Comparison of ENCODE assay signal across 1 cellular context in the genomic region with DNA sequence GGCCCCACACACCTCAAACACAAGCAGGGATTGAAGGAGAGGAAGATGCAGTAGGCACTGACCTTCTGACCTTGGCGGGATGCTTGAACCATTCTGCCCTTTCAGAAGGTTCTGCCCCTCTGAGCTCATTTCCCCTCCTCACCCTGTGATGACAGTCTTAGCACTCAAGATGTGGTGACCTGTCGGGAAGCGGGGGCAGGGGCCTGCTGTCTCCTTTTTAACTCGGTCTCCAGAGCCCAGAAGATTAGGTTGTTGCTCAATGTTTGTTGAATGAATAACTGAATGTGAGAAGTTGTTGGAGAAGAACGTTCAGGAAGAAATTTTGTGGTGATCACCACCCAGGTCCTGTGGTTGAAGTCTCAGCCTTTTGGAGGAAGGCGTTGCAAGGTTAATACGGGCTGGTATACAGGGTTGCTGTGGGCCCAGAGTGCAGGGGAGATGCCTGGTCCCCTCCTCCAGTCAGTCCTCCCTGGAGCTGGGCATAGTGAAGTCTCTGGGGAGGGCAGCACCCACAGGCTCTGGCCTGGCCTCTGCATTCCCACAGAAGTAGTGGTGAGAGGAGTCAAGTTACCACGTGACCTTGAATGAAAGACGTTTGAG.
TF ChIP-seq lines count a peak whose summit lies in the region.

No MANE protein-coding gene starts in this region.

TF ChIP-seq in IMR-90, 13 proteins besides CTCF, POLR2A, EP300 and RAD21:
- no peak for TF ChIP-seq MAZ (IDR thresholded peaks at IDR 0.05; ENCODE audit: borderline replicate concordance, low read depth, low read length)
- TF ChIP-seq MXI1 (IDR thresholded peaks at IDR 0.05; ENCODE audit: borderline replicate concordance, low read depth, low read length) = no peak
- no peak for TF ChIP-seq ELK1 (IDR thresholded peaks at IDR 0.05; ENCODE audit: borderline replicate concordance, low read depth, low read length)
- TF ChIP-seq RFX5 (IDR thresholded peaks at IDR 0.05; ENCODE audit: low read depth, low read length) = no peak
- TF ChIP-seq MAFK (IDR thresholded peaks at IDR 0.05; ENCODE audit: low read depth, low read length) = no peak
- no peak for TF ChIP-seq SMC3 (IDR thresholded peaks at IDR 0.05; ENCODE audit: low read depth, low read length)
- TF ChIP-seq, protein P1, sequence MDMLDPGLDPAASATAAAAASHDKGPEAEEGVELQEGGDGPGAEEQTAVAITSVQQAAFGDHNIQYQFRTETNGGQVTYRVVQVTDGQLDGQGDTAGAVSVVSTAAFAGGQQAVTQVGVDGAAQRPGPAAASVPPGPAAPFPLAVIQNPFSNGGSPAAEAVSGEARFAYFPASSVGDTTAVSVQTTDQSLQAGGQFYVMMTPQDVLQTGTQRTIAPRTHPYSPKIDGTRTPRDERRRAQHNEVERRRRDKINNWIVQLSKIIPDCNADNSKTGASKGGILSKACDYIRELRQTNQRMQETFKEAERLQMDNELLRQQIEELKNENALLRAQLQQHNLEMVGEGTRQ (IDR thresholded peaks at IDR 0.05; ENCODE audit: low read depth, low read length) = no peak
- TF ChIP-seq NFE2L2 (IDR thresholded peaks at IDR 0.05; ENCODE audit: low read depth, low read length) = no peak
- no peak for TF ChIP-seq BHLHE40 (IDR thresholded peaks at IDR 0.05; ENCODE audit: low read depth, low read length)
- no peak for TF ChIP-seq RCOR1 (IDR thresholded peaks at IDR 0.05; ENCODE audit: insufficient replicate concordance, low read length)
- no peak for TF ChIP-seq CEBPB (IDR thresholded peaks at IDR 0.05; ENCODE audit: low read depth, low read length)
- no peak for TF ChIP-seq FOS (IDR thresholded peaks at IDR 0.05; ENCODE audit: low read depth, low read length)
- TF ChIP-seq CHD1 (IDR thresholded peaks at IDR 0.05; ENCODE audit: low read depth, low read length) = no peak
